8 cellular contexts compared by ENCODE assay signal in genomic region chr2:233990261-233990798, GRCh38.
DNase-seq lines count a peak whose midpoint lies in the region; ATAC-seq, FAIRE-seq and TF ChIP-seq lines count a peak whose summit lies in the region.

No MANE protein-coding gene starts in this region.

- H3K27me3 ChIP-seq in HAP-1 (ENCODE audit: low read depth) (no peaks in the 10 kb centered on the region), prostate gland (replicated peaks; ENCODE audit: insufficient read depth) (no peaks in the 10 kb centered on the region)

- in situ Hi-C loops in HAP-1 (cut with MboI; ENCODE audit: low sequenced_read_pairs): loop anchor here (25.0 kb wide), 1 partner anchor 547 kb away; no protein-coding TSS in a partner anchor

- TF ChIP-seq POLR2A in prostate gland (IDR thresholded peaks at IDR 0.05): no peak
- no peak for TF ChIP-seq POLR2A in H54 (IDR thresholded peaks at IDR 0.05; ENCODE audit: low read depth, low read length)

- FAIRE-seq in H54 (lab: Jason Lieb, UNC): no peak

- peak; percentile 58 for ATAC-seq in GM19467 (IDR thresholded peaks at IDR 0.05; ENCODE audit: unreplicated experiment)
- ATAC-seq in HG03575 (IDR thresholded peaks at IDR 0.05; ENCODE audit: extremely low read depth, insufficient number of reproducible peaks, low FRiP score, unreplicated experiment): peak; percentile 61
- no peak for ATAC-seq in HG02970 (IDR thresholded peaks at IDR 0.05; ENCODE audit: low FRiP score, unreplicated experiment)

- H3K9me3 ChIP-seq in HAP-1 (no peaks in the 10 kb centered on the region), prostate gland (no peaks in the 10 kb centered on the region)

- H3K4me3 ChIP-seq in HAP-1: no peak overlapping the region
- H3K4me3 ChIP-seq in prostate gland: no peak overlapping the region

- no peak for TF ChIP-seq CTCF in prostate gland (IDR thresholded peaks at IDR 0.05)

- H3K36me3 ChIP-seq in HAP-1 (replicated peaks) (no peaks in the 10 kb centered on the region), prostate gland (no peaks in the 10 kb centered on the region)

- 63% methylated on average over 6 of the region's 6 CpGs for WGBS in prostate gland

- intact Hi-C loops in prostate gland (cut with DNase I): no loop called here

- H3K27ac ChIP-seq in prostate gland: no peak overlapping the region

- no peaks in the 10 kb centered on the region for H3K4me1 ChIP-seq in HAP-1
- H3K4me1 ChIP-seq in prostate gland (replicated peaks): no peaks in the 10 kb centered on the region

- DNase-seq in activated effector memory CD4-positive, alpha-beta T cell treated with anti-CD3 and anti-CD28 coated beads, Interleukin-2, amount 50 U/mL, for 16 hours: peak; percentile 81
- peak; percentile 23 to 24 for DNase-seq in stimulated activated CD8-positive, alpha-beta memory T cell treated with anti-CD3 and anti-CD28 coated beads, Interleukin-15, amount 100 ng/mL, for 4 hours (ENCODE audit: low read depth in 2 of 2)
- DNase-seq in HAP-1 (ENCODE audit: low spot score in 2 of 2): no peak
- DNase-seq in prostate gland (ENCODE audit: low spot score): no peak
- DNase-seq in H54 (ENCODE audit: insufficient read length, low spot score): no peak

Comparison
In these comparisons a context has a peak if more than half of its experiments do, and no peak if none do; other contexts are left out.
1. DNase-seq: peak in activated effector memory CD4-positive, alpha-beta T cell treated with anti-CD3 and anti-CD28 coated beads, Interleukin-2, amount 50 U/mL, for 16 hours (single experiment) and stimulated activated CD8-positive, alpha-beta memory T cell treated with anti-CD3 and anti-CD28 coated beads, Interleukin-15, amount 100 ng/mL, for 4 hours (2 of 2); none in HAP-1 (0 of 2), prostate gland (single experiment) and H54 (single experiment).